ENCODE assay signal across 9 cellular contexts in genomic region chr19:49567722-49568454, GRCh38. TPM values are rescaled to one million over a fixed set of nuclear protein-coding genes. Genes with fewer than 3 reads are reported as not detected.
DNase-seq lines count a peak whose midpoint lies in the region; ATAC-seq and TF ChIP-seq lines count a peak whose summit lies in the region.
"Had no signal": no experiment of that assay in that cellular context is flagged by ENCODE, and none has a peak within 500 bp of the region (broad histone marks: within the 10 kb centered on the region; RNA-seq: fewer than 3 reads in every experiment).

No MANE protein-coding gene starts in this region.

- no peak for TF ChIP-seq CTCF in HFF-Myc (IDR thresholded peaks at IDR 0.05; ENCODE audit: low read depth, low read length, missing control alignments)
- no peak for TF ChIP-seq CTCF in choroid plexus epithelial cell (conservative IDR thresholded peaks at IDR 0.05; ENCODE audit: low read depth, low read length)

- ATAC-seq in GM21529 (IDR thresholded peaks at IDR 0.05; ENCODE audit: unreplicated experiment) = no peak

- DNase-seq in HFF-Myc (ENCODE audit: extremely low read depth, low read depth) (peak; percentile 66), choroid plexus epithelial cell (ENCODE audit: low read depth) (peak; percentile 46), SK-N-DZ (ENCODE audit: low spot score) (no peak), islet precursor cell (no peak), cerebellar cortex (ENCODE audit: low spot score) (no peak)
- peak; percentile 68 for DNase-seq in activated CD4-positive, alpha-beta T cell treated with anti-CD3 and anti-CD28 coated beads for 48 hours
- peak; percentile 64 for DNase-seq in stimulated activated CD4-positive, alpha-beta T cell treated with anti-CD3 and anti-CD28 coated beads, Interleukin-4, amount 100 ng/mL, for 24 hours
- DNase-seq: NCI-H524 treated with DMSO at 0.1 percent for 48 hours had no signal

- H3K4me3 ChIP-seq in HFF-Myc (replicated peaks; ENCODE audit: low read depth, low read length) (no peak overlapping the region), choroid plexus epithelial cell (ENCODE audit: low read depth, low read length) (no peak overlapping the region)

RNA-seq across cellular contexts. Expression of gene NOSIP, which starts 12.5 kb away (rescaled TPM):
- polyA plus RNA-seq in SK-N-DZ (2014; cell fraction: cytosol; rRNA removed) = 86.0 and 94.2 TPM in 2 replicates
- 62.2 and 63.6 TPM in 2 replicates for polyA plus RNA-seq in SK-N-DZ (2014; cell fraction: nucleus; rRNA removed)

RNA-seq across cellular contexts. Expression of gene PRRG2, which starts 13.2 kb away (rescaled TPM):
- 0.31 and 0.67 TPM in 2 replicates for polyA plus RNA-seq in SK-N-DZ (2014; cell fraction: cytosol; rRNA removed)
- 0.67 TPM in 1 of 2 replicates, not detected in the other for polyA plus RNA-seq in SK-N-DZ (2014; cell fraction: nucleus; rRNA removed)

RNA-seq across cellular contexts. Expression of gene PRR12, which starts 23.1 kb away (rescaled TPM):
- 1.3 and 2.3 TPM in 2 replicates for polyA plus RNA-seq in SK-N-DZ (2014; cell fraction: cytosol; rRNA removed)
- polyA plus RNA-seq in SK-N-DZ (2014; cell fraction: nucleus; rRNA removed) = 2.0 and 3.1 TPM in 2 replicates

RNA-seq across cellular contexts. Expression of gene RCN3, which starts 40.1 kb away (rescaled TPM):
- 6.9 and 16.4 TPM in 2 replicates for polyA plus RNA-seq in SK-N-DZ (2014; cell fraction: cytosol; rRNA removed)
- 7.5 and 25.5 TPM in 2 replicates for polyA plus RNA-seq in SK-N-DZ (2014; cell fraction: nucleus; rRNA removed)

RNA-seq across cellular contexts. Expression of gene FCGRT, which starts 55.4 kb away (rescaled TPM):
- polyA plus RNA-seq in SK-N-DZ (2014; cell fraction: cytosol; rRNA removed) = 6.2 and 10.0 TPM in 2 replicates
- polyA plus RNA-seq in SK-N-DZ (2014; cell fraction: nucleus; rRNA removed) = 12.9 and 20.4 TPM in 2 replicates

Comparison
In these comparisons a context has a peak if more than half of its experiments do, and no peak if none do; other contexts are left out.
1. DNase-seq: peak in HFF-Myc (single experiment), activated CD4-positive, alpha-beta T cell treated with anti-CD3 and anti-CD28 coated beads for 48 hours (single experiment), choroid plexus epithelial cell (single experiment) and stimulated activated CD4-positive, alpha-beta T cell treated with anti-CD3 and anti-CD28 coated beads, Interleukin-4, amount 100 ng/mL, for 24 hours (single experiment); none in SK-N-DZ (single experiment), islet precursor cell (single experiment) and cerebellar cortex (single experiment).